In genomic region chr2:28869494-28870145, GRCh38 we compare ENCODE assay signal across 8 cellular contexts. TPM values are rescaled to one million over a fixed set of nuclear protein-coding genes. Genes with fewer than 3 reads are reported as not detected.
DNase-seq lines count a peak whose midpoint lies in the region; ATAC-seq, FAIRE-seq and TF ChIP-seq lines count a peak whose summit lies in the region.

No MANE protein-coding gene starts in this region.

- no peak for FAIRE-seq in endothelial cell of umbilical vein (lab: Jason Lieb, UNC)
- FAIRE-seq in frontal cortex (lab: Jason Lieb, UNC), result no peak

- H4K20me1 ChIP-seq in SU-DHL-6 (ENCODE audit: low read depth, low read length) (no peaks in the 10 kb centered on the region), endothelial cell of umbilical vein (replicated peaks; ENCODE audit: control insufficient read depth, extremely low read depth, insufficient read depth, low read length) (no peaks in the 10 kb centered on the region)

- H3K9ac ChIP-seq in SU-DHL-6 (ENCODE audit: low read length) (peak overlapping the region; percentile 87), endothelial cell of umbilical vein (replicated peaks; ENCODE audit: extremely low read depth, insufficient read depth, low read length) (peak overlapping the region; percentile 82)

- POLR2A ChIA-PET in endothelial cell of umbilical vein (lab: Charles Lee), result interaction anchor here (1.8 kb wide), 1 partner anchor 25 kb away, joined by 6 read pairs; the partner anchor contains the start of gene WDR43

- no peak overlapping the region for H3K27ac ChIP-seq in SU-DHL-6 (ENCODE audit: low read depth, low read length)
- H3K27ac ChIP-seq in endothelial cell of umbilical vein (ENCODE audit: insufficient read depth, low read depth, low read length), result peak overlapping the region; percentile 62

- peak overlapping the region; percentile 99 for H3K27ac Mint-ChIP-seq in nephron progenitor cell

- H2AFZ ChIP-seq in SU-DHL-6 (ENCODE audit: low read depth, low read length, severe bottlenecking), result peak overlapping the region; percentile 66
- peak overlapping the region; percentile 93 for H2AFZ ChIP-seq in endothelial cell of umbilical vein (ENCODE audit: low read depth, low read length)

- DNase-seq in Ammon's horn (ENCODE audit: low spot score) (peak; percentile 26), endothelial cell of umbilical vein (ENCODE audit: low read depth, low spot score) (no peak), nephron progenitor cell (no peak), frontal cortex (ENCODE audit: low spot score in 2 of 2) (no peak)
- DNase-seq in central memory CD4-positive, alpha-beta T cell, result no peak

- peak overlapping the region; percentile 100 for H3K4me3 Mint-ChIP-seq in nephron progenitor cell

- TF ChIP-seq CTCF in SU-DHL-6 (IDR thresholded peaks at IDR 0.05; ENCODE audit: insufficient read depth, low read length, poor library complexity, severe bottlenecking), result no peak
- no peak for TF ChIP-seq CTCF in endothelial cell of umbilical vein (IDR thresholded peaks at IDR 0.05; ENCODE audit: extremely low read depth in 1 of 2, insufficient read depth in 1 of 2, low read depth in 1 of 2, low read length in 2 of 2)
- no peak for TF ChIP-seq CTCF in nephron progenitor cell (IDR thresholded peaks at IDR 0.05)

- intact Hi-C loops in endothelial cell of umbilical vein (cut with micrococcal nuclease), result loop anchor here (1.0 kb wide), 2 partner anchors 25 to 303 kb away; partner anchors contain the start of gene WDR43

- H3F3A ChIP-seq in SU-DHL-6 (ENCODE audit: insufficient read depth), result no peaks in the 10 kb centered on the region; the same call in 1 of the 2 replicates

- H3K9me3 ChIP-seq in SU-DHL-6 (ENCODE audit: insufficient read depth, low read length) (no peaks in the 10 kb centered on the region), endothelial cell of umbilical vein (replicated peaks; ENCODE audit: control insufficient read depth, insufficient read depth, low read length) (no peaks in the 10 kb centered on the region)

- H3K4me2 ChIP-seq in SU-DHL-6 (ENCODE audit: low read depth, low read length, poor library complexity, severe bottlenecking) (peak overlapping the region; percentile 87), endothelial cell of umbilical vein (ENCODE audit: insufficient read depth, low read length) (peak overlapping the region; percentile 96)

- BruUV-seq in endothelial cell of umbilical vein (replicated peaks; lab: Mats Ljungman, UMichigan), result TSS peak; percentile 53

- H3K79me2 ChIP-seq in SU-DHL-6 (ENCODE audit: insufficient read depth, low read length), result peaks cover 36% of the 10 kb centered on the region
- H3K79me2 ChIP-seq in endothelial cell of umbilical vein (ENCODE audit: control insufficient read depth, insufficient read depth, low read length), result peaks cover 39% of the 10 kb centered on the region

- peaks cover 30% of the 10 kb centered on the region for H3K27me3 Mint-ChIP-seq in nephron progenitor cell (ENCODE audit: low read depth, poor library complexity)

- H3K27me3 ChIP-seq in SU-DHL-6 (ENCODE audit: low read length) (no peaks in the 10 kb centered on the region), endothelial cell of umbilical vein (ENCODE audit: control insufficient read depth in 2 of 2, insufficient read depth in 2 of 2, low read length in 2 of 2) (no peaks in the 10 kb centered on the region)

- no peaks in the 10 kb centered on the region for H3K9me2 ChIP-seq in SU-DHL-6 (replicated peaks; ENCODE audit: insufficient read depth, low read length)

- CTCF ChIA-PET in endothelial cell of umbilical vein (lab: Charles Lee), result interaction anchor here (0.9 to 1.6 kb wide), 4 partner anchors 10 to 49 kb away, joined by 3 to 4 read pairs (median 4); partner anchors contain the start of gene WDR43

- no peaks in the 10 kb centered on the region for H3K9me1 ChIP-seq in endothelial cell of umbilical vein (replicated peaks; ENCODE audit: control insufficient read depth, extremely low read depth, insufficient read depth, low read length)

- H3K9me3 Mint-ChIP-seq in nephron progenitor cell, result no peaks in the 10 kb centered on the region

- no peaks in the 10 kb centered on the region for H3K36me3 ChIP-seq in SU-DHL-6 (ENCODE audit: low read length)
- no peaks in the 10 kb centered on the region for H3K36me3 ChIP-seq in endothelial cell of umbilical vein (ENCODE audit: control insufficient read depth in 2 of 2, extremely low read depth in 1 of 2, insufficient read depth in 2 of 2, low read length in 2 of 2)

- peaks cover 12% of the 10 kb centered on the region for H3K4me1 ChIP-seq in endothelial cell of umbilical vein (ENCODE audit: control insufficient read depth, extremely low read depth, insufficient read depth, low read length)

- H3K36me3 Mint-ChIP-seq in nephron progenitor cell (ENCODE audit: low read depth), result peaks cover 18% of the 10 kb centered on the region

- TF ChIP-seq POLR2A in endothelial cell of umbilical vein (IDR thresholded peaks at IDR 0.05; ENCODE audit: low read depth, low read length), result no peak

- peak overlapping the region; percentile 81 for H3K4me3 ChIP-seq in SU-DHL-6 (ENCODE audit: insufficient read depth, low read length, poor library complexity, severe bottlenecking)
- H3K4me3 ChIP-seq in endothelial cell of umbilical vein (replicated peaks in 1 of 3; ENCODE audit: insufficient read depth in 1 of 3, low read depth in 1 of 3, low read length in 3 of 3), result peak overlapping the region; percentile 78 to 89 (median 85)

- dilution Hi-C loops in endothelial cell of umbilical vein (cut with MboI; ENCODE audit: extremely low pct_ligation_motif_present, low sequenced_read_pairs), result no loop called here

- H3K4me1 Mint-ChIP-seq in nephron progenitor cell, result peaks cover 36% of the 10 kb centered on the region

- ATAC-seq in GM18868 (IDR thresholded peaks at IDR 0.05; ENCODE audit: unreplicated experiment) (peak; percentile 20), HG03135 (IDR thresholded peaks at IDR 0.05; ENCODE audit: unreplicated experiment) (peak; percentile 21)

TF ChIP-seq in endothelial cell of umbilical vein, 7 proteins besides CTCF, POLR2A, EP300 and RAD21:
- TF ChIP-seq GATA2 (IDR thresholded peaks at IDR 0.05; ENCODE audit: insufficient read depth, insufficient read length, low read depth, low read length) (no peak), FOS (IDR thresholded peaks at IDR 0.05; ENCODE audit: borderline replicate concordance, insufficient read depth, low read length) (no peak), POLR2AphosphoS5 (IDR thresholded peaks at IDR 0.05; ENCODE audit: insufficient read depth, low read depth, low read length) (no peak)

RNA-seq across cellular contexts. Expression of gene TRMT61B, which starts 0.5 kb away (rescaled TPM):
- total RNA-seq in endothelial cell of umbilical vein (13.6 and 14.9 TPM in 2 replicates), frontal cortex (37.5 TPM)
- 4.2 and 4.6 TPM in 2 replicates for polyA plus RNA-seq in endothelial cell of umbilical vein
- polyA plus RNA-seq in endothelial cell of umbilical vein (2011; cell fraction: cytosol; rRNA removed), result 7.9 and 8.1 TPM in 2 replicates
- polyA plus RNA-seq in endothelial cell of umbilical vein (2011; cell fraction: nucleus; rRNA removed), result 9.9 and 11.1 TPM in 2 replicates
- 19.1 and 24.5 TPM in 2 replicates for polyA plus RNA-seq in endothelial cell of umbilical vein (2012)
- 3.9 and 4.5 TPM in 2 replicates for polyA minus RNA-seq in endothelial cell of umbilical vein
- 7.8 TPM for polyA minus RNA-seq in endothelial cell of umbilical vein (2011; cell fraction: cytosol; rRNA and poly(A)+ RNA removed)
- polyA minus RNA-seq in endothelial cell of umbilical vein (2011; cell fraction: nucleus; rRNA and poly(A)+ RNA removed), result 7.9 and 8.6 TPM in 2 replicates

RNA-seq across cellular contexts. Expression of gene WDR43, which starts 24.8 kb away (rescaled TPM):
- total RNA-seq in endothelial cell of umbilical vein (60.6 and 65.0 TPM in 2 replicates), frontal cortex (64.8 TPM)
- 17.5 and 23.7 TPM in 2 replicates for polyA plus RNA-seq in endothelial cell of umbilical vein
- 36.0 and 40.0 TPM in 2 replicates for polyA plus RNA-seq in endothelial cell of umbilical vein (2011; cell fraction: cytosol; rRNA removed)
- 48.4 and 71.5 TPM in 2 replicates for polyA plus RNA-seq in endothelial cell of umbilical vein (2011; cell fraction: nucleus; rRNA removed)
- polyA plus RNA-seq in endothelial cell of umbilical vein (2012), result 48.6 and 74.5 TPM in 2 replicates
- polyA minus RNA-seq in endothelial cell of umbilical vein, result 63.9 and 69.7 TPM in 2 replicates
- 96.1 TPM for polyA minus RNA-seq in endothelial cell of umbilical vein (2011; cell fraction: cytosol; rRNA and poly(A)+ RNA removed)
- 69.1 and 84.2 TPM in 2 replicates for polyA minus RNA-seq in endothelial cell of umbilical vein (2011; cell fraction: nucleus; rRNA and poly(A)+ RNA removed)

RNA-seq across cellular contexts. Expression of gene SPDYA, which starts 59.0 kb away (rescaled TPM):
- 0.92 and 1.6 TPM in 2 replicates for total RNA-seq in endothelial cell of umbilical vein
- 0.06 TPM in 2 replicates for polyA plus RNA-seq in endothelial cell of umbilical vein
- polyA plus RNA-seq in endothelial cell of umbilical vein (2011; cell fraction: cytosol; rRNA removed), result not detected in 2 replicates
- polyA plus RNA-seq in endothelial cell of umbilical vein (2011; cell fraction: nucleus; rRNA removed), result 0.45 and 0.54 TPM in 2 replicates
- 0.24 TPM in 1 of 2 replicates, not detected in the other for polyA plus RNA-seq in endothelial cell of umbilical vein (2012)
- 0.21 and 0.70 TPM in 2 replicates for polyA minus RNA-seq in endothelial cell of umbilical vein
- not detected for polyA minus RNA-seq in endothelial cell of umbilical vein (2011; cell fraction: cytosol; rRNA and poly(A)+ RNA removed)
- polyA minus RNA-seq in endothelial cell of umbilical vein (2011; cell fraction: nucleus; rRNA and poly(A)+ RNA removed), result 2.5 and 2.9 TPM in 2 replicates
- 0.82 TPM for total RNA-seq in frontal cortex
